8 cellular contexts compared by ENCODE assay signal in the genomic region with DNA sequence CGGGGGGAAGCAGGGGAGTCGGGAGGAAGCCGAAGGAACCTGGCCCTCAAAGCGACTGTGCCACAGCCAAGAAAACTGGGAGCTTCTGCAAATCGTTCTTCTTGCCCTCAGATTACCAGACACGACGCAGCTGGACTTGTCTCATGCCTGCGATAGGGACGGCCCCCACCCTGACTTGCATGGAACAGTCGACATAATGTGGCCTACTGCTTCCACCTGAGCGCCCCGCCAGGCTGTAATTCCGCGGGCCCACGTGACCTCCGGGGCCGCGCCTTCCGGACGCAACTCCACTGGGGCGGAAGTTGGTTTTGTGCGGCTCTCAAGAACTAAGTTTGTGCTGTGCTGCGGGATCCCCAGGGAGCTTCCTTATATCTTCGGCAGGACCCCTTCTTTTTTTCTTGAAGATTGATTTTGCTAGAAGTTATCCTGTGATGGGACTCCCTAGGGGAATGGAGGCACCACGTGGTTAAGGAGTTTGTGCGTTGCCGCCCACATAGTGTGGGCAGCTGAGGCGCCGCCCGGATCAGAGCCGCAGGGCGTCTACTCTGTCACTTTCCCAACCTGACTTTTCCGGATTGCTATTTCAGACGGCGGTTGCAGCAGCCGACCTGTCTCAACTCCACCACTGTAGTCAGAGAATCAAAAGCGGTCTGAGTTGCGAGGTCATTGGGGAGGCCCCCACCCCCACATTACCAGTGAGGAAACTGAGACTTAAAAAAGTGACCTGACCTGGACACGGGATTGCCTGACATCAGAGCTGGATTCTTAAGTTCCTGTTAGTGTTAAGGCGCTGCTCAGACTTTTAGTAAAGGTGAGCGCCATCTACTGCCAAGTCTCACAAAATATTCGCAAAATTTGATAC. TPM values are rescaled to one million over a fixed set of nuclear protein-coding genes. Genes with fewer than 3 reads are reported as not detected.
DNase-seq lines count a peak whose midpoint lies in the region; ATAC-seq and TF ChIP-seq lines count a peak whose summit lies in the region.

No MANE protein-coding gene starts in this region.

- H3K36me3 ChIP-seq in thymus (ENCODE audit: control insufficient read depth, insufficient read depth), result peaks cover 2% of the 10 kb centered on the region

- intact Hi-C loops in head of caudate nucleus (cut with DNase I), result loop anchor here (1.0 to 10.0 kb wide), 4 partner anchors 66 to 828 kb away; partner anchors contain the start of gene CEP57L1

- peaks cover 34% of the 10 kb centered on the region for H3K4me1 Mint-ChIP-seq in activated naive CD8-positive, alpha-beta T cell treated with anti-CD3 and anti-CD28 coated beads for 36 hours
- peaks cover 31% of the 10 kb centered on the region for H3K4me1 Mint-ChIP-seq in osteocyte (ENCODE audit: unreplicated experiment)

- ATAC-seq in HG02642 (IDR thresholded peaks at IDR 0.05; ENCODE audit: poor library complexity, unreplicated experiment), result peak; percentile 76

- WGBS in thymus, result under 1% methylated on average over 42 of the region's 42 CpGs

- no peaks in the 10 kb centered on the region for H3K9me3 Mint-ChIP-seq in activated naive CD8-positive, alpha-beta T cell treated with anti-CD3 and anti-CD28 coated beads for 36 hours
- H3K9me3 Mint-ChIP-seq in osteocyte (ENCODE audit: unreplicated experiment), result no peaks in the 10 kb centered on the region

- peaks cover 31% of the 10 kb centered on the region for H3K36me3 Mint-ChIP-seq in activated naive CD8-positive, alpha-beta T cell treated with anti-CD3 and anti-CD28 coated beads for 36 hours
- peaks cover 4% of the 10 kb centered on the region for H3K36me3 Mint-ChIP-seq in osteocyte (ENCODE audit: unreplicated experiment)

- H3K27ac Mint-ChIP-seq in activated naive CD8-positive, alpha-beta T cell treated with anti-CD3 and anti-CD28 coated beads for 36 hours, result peak overlapping the region; percentile 99
- peak overlapping the region; percentile 100 for H3K27ac Mint-ChIP-seq in osteocyte (ENCODE audit: unreplicated experiment)

- H3K4me3 Mint-ChIP-seq in activated naive CD8-positive, alpha-beta T cell treated with anti-CD3 and anti-CD28 coated beads for 36 hours, result peak overlapping the region; percentile 95
- peak overlapping the region; percentile 91 for H3K4me3 Mint-ChIP-seq in osteocyte (ENCODE audit: unreplicated experiment)

- H3K4me3 ChIP-seq in GM12864 (ENCODE audit: low read depth, low read length), result peak overlapping the region; percentile 96
- H3K4me3 ChIP-seq in thymus (ENCODE audit: low read length), result peak overlapping the region; percentile 73

- TF ChIP-seq CTCF in GM12864 (IDR thresholded peaks at IDR 0.05; ENCODE audit: low read depth, low read length, missing control alignments) (peak; percentile 54), osteocyte (IDR thresholded peaks at IDR 0.05) (peak; percentile 75)

- H3K27ac ChIP-seq in thymus (ENCODE audit: low read depth), result peak overlapping the region; percentile 99

- H3K9me3 ChIP-seq in thymus (ENCODE audit: control insufficient read depth), result no peaks in the 10 kb centered on the region

- H3K4me1 ChIP-seq in thymus (ENCODE audit: control insufficient read depth, insufficient read depth, low read length), result peaks cover 17% of the 10 kb centered on the region

- no peaks in the 10 kb centered on the region for H3K27me3 ChIP-seq in thymus (ENCODE audit: control insufficient read depth, insufficient read depth)

- H3K27me3 Mint-ChIP-seq in activated naive CD8-positive, alpha-beta T cell treated with anti-CD3 and anti-CD28 coated beads for 36 hours, result no peaks in the 10 kb centered on the region
- H3K27me3 Mint-ChIP-seq in osteocyte (ENCODE audit: unreplicated experiment), result peaks cover 12% of the 10 kb centered on the region

- peak; percentile 89 for DNase-seq in GM12864 (ENCODE audit: low read depth)
- peak; percentile 95 for DNase-seq in NCI-H1092 treated with DMSO at 0.1 percent for 48 hours (lab: John Stamatoyannopoulos, UW)
- peak; percentile 96 for DNase-seq in SKM-1 (lab: John Stamatoyannopoulos, UW; ENCODE audit: unreplicated experiment)
- DNase-seq in activated naive CD8-positive, alpha-beta T cell treated with anti-CD3 and anti-CD28 coated beads for 36 hours, result peak; percentile 91
- peak; percentile 81 to 95 (median 90) for DNase-seq in head of caudate nucleus
- peak; percentile 96 for DNase-seq in osteocyte (ENCODE audit: extremely low spot score, unreplicated experiment)

RNA-seq across cellular contexts. Expression of gene CD164, which starts 0.5 kb away (rescaled TPM):
- 100 to 1,000 TPM; 171 to 180 TPM for total RNA-seq in activated naive CD8-positive, alpha-beta T cell treated with anti-CD3 and anti-CD28 coated beads for 36 hours
- total RNA-seq in osteocyte, result 286 and 297 TPM in 2 replicates
- 207 TPM for polyA plus RNA-seq in thymus

RNA-seq across cellular contexts. Expression of gene PPIL6, which starts 57.6 kb away (rescaled TPM):
- under 1 TPM; 0.60 to 0.64 TPM for total RNA-seq in activated naive CD8-positive, alpha-beta T cell treated with anti-CD3 and anti-CD28 coated beads for 36 hours
- 1.9 and 2.2 TPM in 2 replicates for total RNA-seq in osteocyte
- 1.4 TPM for polyA plus RNA-seq in thymus

RNA-seq across cellular contexts. Expression of gene SMPD2, which starts 57.7 kb away (rescaled TPM):
- total RNA-seq in activated naive CD8-positive, alpha-beta T cell treated with anti-CD3 and anti-CD28 coated beads for 36 hours, result 1 to 10 TPM; 7.0 to 7.9 TPM
- total RNA-seq in osteocyte, result 9.8 and 10.1 TPM in 2 replicates
- polyA plus RNA-seq in thymus, result 18.8 TPM

Comparison
In these comparisons a context has a peak if more than half of its experiments do, and no peak if none do; other contexts are left out.
1. Peak in every context shown above with its lines: DNase-seq, ATAC-seq, H3K4me3 ChIP-seq and H3K27ac ChIP-seq.